Comparison of ENCODE assay signal across 31 cellular contexts in the genomic region with DNA sequence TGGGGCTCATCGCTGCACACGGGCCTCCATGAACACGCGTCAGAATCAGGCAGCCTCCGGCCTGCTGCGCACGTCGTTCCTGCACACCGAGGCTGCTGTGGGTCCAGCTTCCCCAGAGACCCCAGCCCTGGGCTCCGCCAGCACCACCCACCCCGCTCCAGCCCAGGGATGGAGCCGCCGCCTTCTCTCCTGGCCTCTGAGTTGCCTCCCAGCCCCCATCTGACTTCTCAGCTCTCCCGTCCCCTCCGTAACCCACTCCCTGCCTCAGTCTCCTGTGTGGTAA.
"Had no signal": no experiment of that assay in that cellular context is flagged by ENCODE, and none has a peak within 500 bp of the region (broad histone marks: within the 10 kb centered on the region; RNA-seq: fewer than 3 reads in every experiment).

No MANE protein-coding gene starts in this region.

- H3K4me2 ChIP-seq: smooth muscle cell had no signal

- DNase-seq: dermis blood vessel endothelial cell; effector memory CD8-positive, alpha-beta T cell; erythroblast; esophagus squamous epithelium; foreskin melanocyte; glutamatergic neuron; heart right ventricle; hippocampal formation; kidney glomerular epithelial cell; left colon; left ventricle myocardium inferior; occipital lobe; pancreas; stimulated activated CD4-positive, alpha-beta T cell treated with anti-CD3 and anti-CD28 coated beads, Interleukin-2, amount 100 ng/mL, for 24 hours; stimulated activated CD4-positive, alpha-beta T cell treated with anti-CD3 and anti-CD28 coated beads, Interleukin-4, amount 100 ng/mL, for 24 hours; stimulated activated naive CD4-positive, alpha-beta T cell treated with Interleukin-2 at 50 U/mL for 16 hours; substantia nigra; uterus had no signal

- H3K4me3 ChIP-seq: coronary artery, esophagus squamous epithelium, heart right ventricle, left ventricle myocardium inferior, lung, pancreas, right atrium auricular region, smooth muscle cell, thoracic aorta, tibial nerve, upper lobe of left lung, uterus had no signal

- FAIRE-seq: endometrium, islet of Langerhans, pancreas had no signal

- H3K4me1 Mint-ChIP-seq: memory B cell; nephron; stimulated activated effector memory CD8-positive, alpha-beta T cell treated with anti-CD3 and anti-CD28 coated beads, Interleukin-12 subunit alpha, Interleukin-12 subunit beta, amount 100 ng/mL, for 72 hours had no signal

- H3K36me3 ChIP-seq: esophagus squamous epithelium, heart right ventricle, left ventricle myocardium inferior, pancreas, right atrium auricular region, thoracic aorta, tibial nerve, upper lobe of left lung, uterus had no signal

- H3K4me1 ChIP-seq: heart right ventricle, left ventricle myocardium inferior, pancreas, right atrium auricular region, tibial nerve, upper lobe of left lung, uterus had no signal

- ATAC-seq: effector memory CD8-positive, alpha-beta T cell; left colon; pancreas; stimulated activated effector memory CD8-positive, alpha-beta T cell treated with anti-CD3 and anti-CD28 coated beads, Interleukin-12 subunit alpha, Interleukin-12 subunit beta, amount 100 ng/mL, for 72 hours had no signal

- H3K9me3 Mint-ChIP-seq: effector memory CD8-positive, alpha-beta T cell; stimulated activated effector memory CD8-positive, alpha-beta T cell treated with anti-CD3 and anti-CD28 coated beads, Interleukin-12 subunit alpha, Interleukin-12 subunit beta, amount 100 ng/mL, for 72 hours had no signal

- H3K27ac Mint-ChIP-seq: effector memory CD8-positive, alpha-beta T cell; memory B cell; nephron; progenitor cell of endocrine pancreas; stimulated activated effector memory CD8-positive, alpha-beta T cell treated with anti-CD3 and anti-CD28 coated beads, Interleukin-12 subunit alpha, Interleukin-12 subunit beta, amount 100 ng/mL, for 72 hours had no signal

- H3K27ac ChIP-seq: coronary artery, esophagus squamous epithelium, heart right ventricle, left ventricle myocardium inferior, pancreas, right atrium auricular region, thoracic aorta, tibial nerve, upper lobe of left lung, uterus had no signal

- H3K9me3 ChIP-seq: esophagus squamous epithelium, heart right ventricle, pancreas, right atrium auricular region, thoracic aorta, upper lobe of left lung, uterus had no signal

- H3K27me3 ChIP-seq: pancreas, right atrium auricular region, upper lobe of left lung, uterus had no signal

- H3K36me3 Mint-ChIP-seq: memory B cell; stimulated activated effector memory CD8-positive, alpha-beta T cell treated with anti-CD3 and anti-CD28 coated beads, Interleukin-12 subunit alpha, Interleukin-12 subunit beta, amount 100 ng/mL, for 72 hours had no signal

- H3K4me3 Mint-ChIP-seq: effector memory CD8-positive, alpha-beta T cell; memory B cell; nephron; stimulated activated effector memory CD8-positive, alpha-beta T cell treated with anti-CD3 and anti-CD28 coated beads, Interleukin-12 subunit alpha, Interleukin-12 subunit beta, amount 100 ng/mL, for 72 hours had no signal
